8 cellular contexts compared by ENCODE assay signal in genomic region chr2:134411828-134412638, GRCh38.
DNase-seq lines count a peak whose midpoint lies in the region; ATAC-seq and TF ChIP-seq lines count a peak whose summit lies in the region.

No MANE protein-coding gene starts in this region.

- ATAC-seq in GM18505 (IDR thresholded peaks at IDR 0.05; ENCODE audit: unreplicated experiment): peak; percentile 97
- peak; percentile 97 for ATAC-seq in HG02943 (IDR thresholded peaks at IDR 0.05; ENCODE audit: low read depth, unreplicated experiment)

- WGBS in iPS DF 6.9 (ENCODE audit: insufficient coverage, insufficient read length): no CpG with 5 or more reads among the region's 8 CpGs

- DNase-seq in NCI-H187 treated with DMSO at 0.1 percent for 48 hours (lab: John Stamatoyannopoulos, UW): peak; percentile 58
- peak; percentile 31 for DNase-seq in T-helper 22 cell (ENCODE audit: low read depth)
- peak; percentile 90 for DNase-seq in astrocyte of the hippocampus (ENCODE audit: low read depth, low spot score)
- peak; percentile 45 for DNase-seq in iPS DF 6.9 (ENCODE audit: low read depth, low spot score)
- peak; percentile 44 for DNase-seq in stimulated activated CD4-positive, alpha-beta T cell treated with anti-CD3 and anti-CD28 coated beads, Interleukin-12 subunit alpha, Interleukin-12 subunit beta, amount 100 ng/mL, for 4 hours

- H3K27ac ChIP-seq in 22Rv1: no peak overlapping the region
- no peak overlapping the region for H3K27ac ChIP-seq in iPS DF 6.9 (ENCODE audit: low read length)

- H3K27me3 ChIP-seq in iPS DF 6.9 (ENCODE audit: control insufficient read depth, insufficient read depth, low read length): no peaks in the 10 kb centered on the region

- no peak overlapping the region for H3K4me3 ChIP-seq in iPS DF 6.9 (ENCODE audit: low read length)

- no peaks in the 10 kb centered on the region for H3K36me3 ChIP-seq in iPS DF 6.9 (ENCODE audit: control insufficient read depth, insufficient read depth, low read length)

- H3K4me1 ChIP-seq in iPS DF 6.9 (ENCODE audit: control insufficient read depth, insufficient read depth, low read length): no peaks in the 10 kb centered on the region

- TF ChIP-seq POLR2A in GM18505 (IDR thresholded peaks at IDR 0.05; ENCODE audit: borderline replicate concordance, extremely low read depth, insufficient read depth, insufficient read length): no peak

- peak; percentile 30 for TF ChIP-seq CTCF in 22Rv1 (IDR thresholded peaks at IDR 0.05)

- H3K9me3 ChIP-seq in iPS DF 6.9 (ENCODE audit: control insufficient read depth, insufficient read depth, low read length): no peaks in the 10 kb centered on the region

Comparison
In these comparisons a context has a peak if more than half of its experiments do, and no peak if none do; other contexts are left out.
1. DNase-seq: peak in every context shown above with its lines; median percentile 90 in astrocyte of the hippocampus; 58 in NCI-H187 treated with DMSO at 0.1 percent for 48 hours; 45 in iPS DF 6.9; 44 in stimulated activated CD4-positive, alpha-beta T cell treated with anti-CD3 and anti-CD28 coated beads, Interleukin-12 subunit alpha, Interleukin-12 subunit beta, amount 100 ng/mL, for 4 hours; 31 in T-helper 22 cell.